In genomic region chr1:196609114-196609737, GRCh38 we compare ENCODE assay signal across 8 cellular contexts. TPM values are rescaled to one million over a fixed set of nuclear protein-coding genes. Genes with fewer than 3 reads are reported as not detected.
A peak's percentile ranks its signal among the peaks of the same experiment; 100 is the strongest.
DNase-seq lines count a peak whose midpoint lies in the region; ATAC-seq, FAIRE-seq and TF ChIP-seq lines count a peak whose summit lies in the region.

No MANE protein-coding gene starts in this region.

- ATAC-seq in HG02852 (IDR thresholded peaks at IDR 0.05; ENCODE audit: unreplicated experiment) (peak; percentile 50), K562 (peak; percentile 74), left lung (peak; percentile 67), HG03378 (IDR thresholded peaks at IDR 0.05; ENCODE audit: unreplicated experiment) (no peak), HG03520 (IDR thresholded peaks at IDR 0.05; ENCODE audit: unreplicated experiment) (no peak), HG03469 (IDR thresholded peaks at IDR 0.05; ENCODE audit: unreplicated experiment) (no peak)

- H4K20me1 ChIP-seq in K562 (replicated peaks; ENCODE audit: control insufficient read depth, insufficient read depth, low read length): no peaks in the 10 kb centered on the region

- H3K27me3 ChIP-seq in AG04450 (ENCODE audit: control insufficient read depth, insufficient read depth, low read length) (no peaks in the 10 kb centered on the region), K562 (ENCODE audit: control insufficient read depth in 2 of 2, insufficient read depth in 2 of 2, low read length in 2 of 2) (no peaks in the 10 kb centered on the region), left lung (peaks cover 0 to 21% of the 10 kb centered on the region in 2 donors), tibial artery (no peaks in the 10 kb centered on the region)

- TF ChIP-seq CTCF in AG04450 (IDR thresholded peaks at IDR 0.05; ENCODE audit: low read depth, low read length): no peak
- TF ChIP-seq CTCF in K562 (IDR thresholded peaks at IDR 0.05 in 2 of 3, conservative IDR thresholded peaks at IDR 0.05 in 1 of 3; ENCODE audit: insufficient read depth in 2 of 3, low read depth in 1 of 3, low read length in 3 of 3): no peak
- no peak for TF ChIP-seq CTCF in left lung (IDR thresholded peaks at IDR 0.05)
- no peak for TF ChIP-seq CTCF in tibial artery (IDR thresholded peaks at IDR 0.05)

- no peak for TF ChIP-seq RAD21 in K562 (CRISPR knock-in tag; conservative IDR thresholded peaks at IDR 0.05 in 1 of 2, IDR thresholded peaks at IDR 0.05 in 1 of 2)

- no peak for TF ChIP-seq POLR2A in K562 (conservative IDR thresholded peaks at IDR 0.05)

- no TSS peak for BruUV-seq in K562 (replicated peaks; lab: Mats Ljungman, UMichigan)

- DNase-seq in AG04450 (ENCODE audit: low read depth, low spot score): no peak
- peak in 1 of 4 experiments; percentile 4 for DNase-seq in K562 (ENCODE audit: extremely low read depth in 1 of 4, low spot score in 3 of 4)
- peak in 1 of 2 donors; percentile 24 for DNase-seq in left lung
- peak in 1 of 2 donors; percentile 19 for DNase-seq in tibial artery

- WGBS in K562 (ENCODE audit: insufficient coverage, low coverage, missing lambda C conversion rate): 17% methylated on average over 15 of the region's 16 CpGs

- H3K4me3 ChIP-seq in AG04450 (ENCODE audit: low read depth, low read length): peak overlapping the region; percentile 76
- no peak overlapping the region for H3K4me3 ChIP-seq in K562
- peak overlapping the region; percentile 41 to 44 for H3K4me3 ChIP-seq in left lung
- H3K4me3 ChIP-seq in tibial artery: peak overlapping the region; percentile 56

- in situ Hi-C loops in K562 (cut with MboI): no loop called here

- no peak for FAIRE-seq in K562 (lab: Jason Lieb, UNC)

- H3K4me2 ChIP-seq in K562 (ENCODE audit: insufficient read depth, low read length): peak overlapping the region; percentile 1

- H3K9me3 ChIP-seq in AG04450 (ENCODE audit: control insufficient read depth, insufficient read depth, low read length) (no peaks in the 10 kb centered on the region; the same call in 1 of the 2 replicates), K562 (replicated peaks; ENCODE audit: control insufficient read depth, insufficient read depth, low read depth, low read length) (0 out of 2 replicates have a peak, but pooled peaks cover 1% of the 10 kb centered on the region), left lung (no peaks in the 10 kb centered on the region), tibial artery (no peaks in the 10 kb centered on the region)

- H3K9me1 ChIP-seq in K562 (ENCODE audit: control insufficient read depth, insufficient read depth, low read length): no peaks in the 10 kb centered on the region

- no peak for TF ChIP-seq EP300 in K562 (IDR thresholded peaks at IDR 0.05; ENCODE audit: low read length)

- H3K27ac ChIP-seq in AG04450 (ENCODE audit: low read depth, low read length) (no peak overlapping the region), K562 (ENCODE audit: extremely low read depth, low read depth, low read length) (no peak overlapping the region), left lung (peak overlapping the region in 1 of 2 donors; percentile 65), tibial artery (peak overlapping the region; percentile 49 to 78)

- H3K9ac ChIP-seq in K562 (ENCODE audit: insufficient read depth in 1 of 2, low read depth in 2 of 2, low read length in 2 of 2): no peak overlapping the region

- H3K36me3 ChIP-seq in K562 (ENCODE audit: control insufficient read depth, insufficient read depth, low read length) (no peaks in the 10 kb centered on the region), left lung (no peaks in the 10 kb centered on the region), tibial artery (no peaks in the 10 kb centered on the region)

- CTCF ChIA-PET in AG04450 (lab: Charles Lee): interaction anchor here (1.0 to 1.7 kb wide), 5 partner anchors 15 to 254 kb away, joined by 3 to 8 read pairs (median 4); no protein-coding TSS in a partner anchor
- CTCF ChIA-PET in K562 (lab: Yijun Ruan, JAX; ENCODE audit: low intra/inter-chr PET ratio): no interaction called here

- POLR2A ChIA-PET in AG04450 (lab: Yijun Ruan, JAX) (no interaction called here), K562 (lab: Yijun Ruan, JAX) (no interaction called here)

- intact Hi-C loops in K562 (cut with micrococcal nuclease) (no loop called here), left lung (cut with DNase I) (no loop called here), tibial artery (cut with DNase I; ENCODE audit: low total_unique reads) (no loop called here)

- H3K79me2 ChIP-seq in K562 (ENCODE audit: control insufficient read depth, insufficient read depth, low read length): no peaks in the 10 kb centered on the region

- H3K4me1 ChIP-seq in K562 (replicated peaks in 1 of 2; ENCODE audit: control insufficient read depth in 2 of 2, insufficient read depth in 2 of 2, low read length in 2 of 2) (peaks cover 0 to 3% of the 10 kb centered on the region in 2 experiments; a peak in 1 of 5 replicates), left lung (no peaks in the 10 kb centered on the region), tibial artery (peaks cover 0 to 31% (median 7%) of the 10 kb centered on the region in 4 donors)

- peak overlapping the region; percentile 52 for H2AFZ ChIP-seq in K562 (ENCODE audit: low read depth, low read length)

TF ChIP-seq in K562, 482 proteins besides CTCF, POLR2A, EP300 and RAD21 (continues in another document):
- TF ChIP-seq ZBTB5 (IDR thresholded peaks at IDR 0.05): no peak
- no peak for TF ChIP-seq ZNF699 (CRISPR knock-in tag; IDR thresholded peaks at IDR 0.05; ENCODE audit: insufficient replicate concordance)

RNA-seq across cellular contexts. Expression of gene KCNT2, which starts 1.0 kb away (rescaled TPM):
- polyA plus RNA-seq in AG04450 (2011; rRNA removed): 1.3 and 2.0 TPM in 2 replicates
- polyA minus RNA-seq in AG04450 (2011; rRNA and poly(A)+ RNA removed): 4.4 and 6.6 TPM in 2 replicates
- total RNA-seq in K562 (2011; cell fraction: chromatin; rRNA removed; ENCODE audit: low replicate concordance): 0.58 and 2.4 TPM in 2 replicates
- 0.17 and 0.79 TPM in 2 replicates for total RNA-seq in K562 (2011; cell fraction: nucleolus; rRNA removed)
- 0.88 and 0.99 TPM in 2 replicates for total RNA-seq in K562 (2011; cell fraction: nucleoplasm; rRNA removed)
- 0.49 and 0.59 TPM in 2 replicates for total RNA-seq in K562 (2014; rRNA removed)
- 0.35 and 0.73 TPM in 2 replicates for total RNA-seq in K562 (2014; rRNA removed; fragmentation: Illumina TruSeq; extraction: Trizol)
- total RNA-seq in K562 (2015; rRNA removed; fragmentation: Illumina TruSeq; extraction: Trizol): 0.26 and 0.58 TPM in 2 replicates
- total RNA-seq in K562 (2021): 0.33 and 0.49 TPM in 2 replicates
- 0.18 and 0.42 TPM in 2 replicates for polyA plus RNA-seq in K562 (2011; rRNA removed)
- polyA plus RNA-seq in K562 (2011; cell fraction: cytosol; rRNA removed): 0.04 and 0.22 TPM in 2 replicates
- 0.26 and 0.95 TPM in 2 replicates for polyA plus RNA-seq in K562 (2011; cell fraction: nucleus; rRNA removed)
- 0.25 and 0.51 TPM in 2 replicates for polyA plus RNA-seq in K562 (2012)
- 0.19 and 0.24 TPM in 2 replicates for polyA plus RNA-seq in K562 (2014; fragmentation: Illumina TruSeq; extraction: Trizol)
- polyA plus RNA-seq in K562 (2014; fragmentation: Nextera tagmentation; extraction: Ambion mirVana): under 1 TPM; 0.13 to 0.28 TPM
- polyA plus RNA-seq in K562 (2014; rRNA removed): 0.16 and 0.19 TPM in 2 replicates
- 1.1 and 2.7 TPM in 2 replicates for polyA minus RNA-seq in K562 (2011; rRNA and poly(A)+ RNA removed)
- polyA minus RNA-seq in K562 (2011; cell fraction: cytosol; rRNA and poly(A)+ RNA removed): 0.64 TPM in 1 of 2 replicates, not detected in the other
- 0.81 and 4.1 TPM in 2 replicates for polyA minus RNA-seq in K562 (2011; cell fraction: nucleus; rRNA and poly(A)+ RNA removed)
- total RNA-seq in left lung: 1 to 10 TPM; 2.7 to 5.1 TPM

RNA-seq across cellular contexts. Expression of gene CFH, which starts 42.6 kb away (rescaled TPM):
- polyA plus RNA-seq in AG04450 (2011; rRNA removed): 27.3 and 37.8 TPM in 2 replicates
- 7.3 and 14.1 TPM in 2 replicates for polyA minus RNA-seq in AG04450 (2011; rRNA and poly(A)+ RNA removed)
- total RNA-seq in K562 (2011; cell fraction: chromatin; rRNA removed; ENCODE audit: low replicate concordance): 90.2 and 229 TPM in 2 replicates
- total RNA-seq in K562 (2011; cell fraction: nucleolus; rRNA removed): 43.5 and 56.7 TPM in 2 replicates
- 90.6 and 103 TPM in 2 replicates for total RNA-seq in K562 (2011; cell fraction: nucleoplasm; rRNA removed)
- 31.6 and 31.8 TPM in 2 replicates for total RNA-seq in K562 (2014; rRNA removed)
- 69.0 and 72.2 TPM in 2 replicates for total RNA-seq in K562 (2014; rRNA removed; fragmentation: Illumina TruSeq; extraction: Trizol)
- 88.6 and 96.1 TPM in 2 replicates for total RNA-seq in K562 (2015; rRNA removed; fragmentation: Illumina TruSeq; extraction: Trizol)
- total RNA-seq in K562 (2021): 40.8 and 46.6 TPM in 2 replicates
- 106 and 107 TPM in 2 replicates for polyA plus RNA-seq in K562 (2011; rRNA removed)
- 14.8 and 39.6 TPM in 2 replicates for polyA plus RNA-seq in K562 (2011; cell fraction: cytosol; rRNA removed)
- polyA plus RNA-seq in K562 (2011; cell fraction: nucleus; rRNA removed): 64.8 and 122 TPM in 2 replicates
- polyA plus RNA-seq in K562 (2012): 76.4 and 121 TPM in 2 replicates
- polyA plus RNA-seq in K562 (2014; fragmentation: Illumina TruSeq; extraction: Trizol): 41.6 and 48.3 TPM in 2 replicates
- polyA plus RNA-seq in K562 (2014; fragmentation: Nextera tagmentation; extraction: Ambion mirVana): 10 to 100 TPM; 45.6 to 58.8 TPM
- 47.0 and 50.7 TPM in 2 replicates for polyA plus RNA-seq in K562 (2014; rRNA removed)
- polyA minus RNA-seq in K562 (2011; rRNA and poly(A)+ RNA removed): 125 and 163 TPM in 2 replicates
- polyA minus RNA-seq in K562 (2011; cell fraction: cytosol; rRNA and poly(A)+ RNA removed): 30.7 and 33.8 TPM in 2 replicates
- 54.3 and 144 TPM in 2 replicates for polyA minus RNA-seq in K562 (2011; cell fraction: nucleus; rRNA and poly(A)+ RNA removed)
- 100 to 1,000 TPM; 101 to 161 TPM for total RNA-seq in left lung

Comparison
In these comparisons a context has a peak if more than half of its experiments do, and no peak if none do; other contexts are left out.
1. H3K27ac ChIP-seq: peak in tibial artery (2 of 2); none in AG04450 (single experiment) and K562 (single experiment).
2. ATAC-seq: peak in HG02852 (single experiment), K562 (single experiment) and left lung (single experiment); none in HG03378 (single experiment), HG03520 (single experiment) and HG03469 (single experiment).